Comparison of ENCODE assay signal across 28 cellular contexts in genomic region chr2:133072837-133073694, GRCh38.
DNase-seq lines count a peak whose midpoint lies in the region; ATAC-seq, FAIRE-seq and TF ChIP-seq lines count a peak whose summit lies in the region.
"Had no signal": no experiment of that assay in that cellular context is flagged by ENCODE, and none has a peak within 500 bp of the region (broad histone marks: within the 10 kb centered on the region; RNA-seq: fewer than 3 reads in every experiment).

No MANE protein-coding gene starts in this region.

- DNase-seq in ELR (ENCODE audit: low read depth) (peak; percentile 40), RWPE1 (ENCODE audit: low spot score) (peak; percentile 2), urothelium cell line (ENCODE audit: low spot score) (peak; percentile 27), retina (no peak)
- no peak for DNase-seq in T-helper 2 cell treated with Interferon-gamma antibody and Interleukin-4, amounts not matched to agents 5 μg/mL and 100 μg/mL, for 36 hours (ENCODE audit: low spot score)
- DNase-seq: AML-193; CD4-positive, alpha-beta T cell; GDM1; HFFc6; Karpas-422; MV-4-11; NCI-H1105; NCI-H1436 treated with DMSO at 0.1 percent for 48 hours; NCI-H1930; NCI-H2107; NCI-H524; NCI-H748 treated with DMSO at 0.1 percent for 48 hours; RPMI8226; SHP77 treated with DMSO at 0.1 percent for 48 hours; SW 1271 had no signal

- no peaks in the 10 kb centered on the region for H3K4me1 Mint-ChIP-seq in T-helper 2 cell treated with Interferon-gamma antibody and Interleukin-4, amounts not matched to agents 5 μg/mL and 100 μg/mL, for 36 hours (ENCODE audit: low read depth)
- H3K4me1 Mint-ChIP-seq: GM23338 had no signal

- H3K27ac Mint-ChIP-seq in T-helper 2 cell treated with Interferon-gamma antibody and Interleukin-4, amounts not matched to agents 5 μg/mL and 100 μg/mL, for 36 hours: no peak overlapping the region
- H3K27ac Mint-ChIP-seq: CD4-positive, alpha-beta T cell; HFFc6 had no signal

- H3K27me3 Mint-ChIP-seq in T-helper 2 cell treated with Interferon-gamma antibody and Interleukin-4, amounts not matched to agents 5 μg/mL and 100 μg/mL, for 36 hours (ENCODE audit: low read depth): no peaks in the 10 kb centered on the region
- H3K27me3 Mint-ChIP-seq: CD4-positive, alpha-beta T cell had no signal

- CTCF ChIA-PET in RWPE1 (lab: Yijun Ruan, JAX): no interaction called here

- no peak overlapping the region for H3K27ac ChIP-seq in RWPE1
- H3K27ac ChIP-seq: BLaER1 treated with 17β-estradiol and CSF1 and Interleukin-3, amounts not matched to agents 10 nM and 100 nM; HL-60; SK-N-MC had no signal

- no peak overlapping the region for H3K4me3 Mint-ChIP-seq in T-helper 2 cell treated with Interferon-gamma antibody and Interleukin-4, amounts not matched to agents 5 μg/mL and 100 μg/mL, for 36 hours
- H3K4me3 Mint-ChIP-seq: CD4-positive, alpha-beta T cell; GM23338; HFFc6 had no signal

- FAIRE-seq in urothelium cell line (lab: Jason Lieb, UNC): no peak
- FAIRE-seq: A204.1, GM12878 had no signal

- no peaks in the 10 kb centered on the region for H3K36me3 Mint-ChIP-seq in T-helper 2 cell treated with Interferon-gamma antibody and Interleukin-4, amounts not matched to agents 5 μg/mL and 100 μg/mL, for 36 hours (ENCODE audit: low read depth)

- POLR2A ChIA-PET in RWPE1 (lab: Yijun Ruan, JAX; ENCODE audit: low non-redundant PET): no interaction called here

- TF ChIP-seq CTCF in RWPE1 (conservative IDR thresholded peaks at IDR 0.05; ENCODE audit: low read depth): no peak

- H3K9me3 Mint-ChIP-seq in T-helper 2 cell treated with Interferon-gamma antibody and Interleukin-4, amounts not matched to agents 5 μg/mL and 100 μg/mL, for 36 hours: peaks cover 8% of the 10 kb centered on the region
- H3K9me3 Mint-ChIP-seq: GM23338 had no signal

- ATAC-seq in esophagus mucosa (peak; percentile 74), HG03025 (IDR thresholded peaks at IDR 0.05; ENCODE audit: low FRiP score, unreplicated experiment) (no peak)
- ATAC-seq: GM12878, GM23338 had no signal

Comparison
In these comparisons a context has a peak if more than half of its experiments do, and no peak if none do; other contexts are left out.
1. DNase-seq: peak in ELR (single experiment), RWPE1 (single experiment) and urothelium cell line (single experiment); none in T-helper 2 cell treated with Interferon-gamma antibody and Interleukin-4, amounts not matched to agents 5 μg/mL and 100 μg/mL, for 36 hours (single experiment) and retina (single experiment).